ENCODE assay signal across 8 cellular contexts in the genomic region with DNA sequence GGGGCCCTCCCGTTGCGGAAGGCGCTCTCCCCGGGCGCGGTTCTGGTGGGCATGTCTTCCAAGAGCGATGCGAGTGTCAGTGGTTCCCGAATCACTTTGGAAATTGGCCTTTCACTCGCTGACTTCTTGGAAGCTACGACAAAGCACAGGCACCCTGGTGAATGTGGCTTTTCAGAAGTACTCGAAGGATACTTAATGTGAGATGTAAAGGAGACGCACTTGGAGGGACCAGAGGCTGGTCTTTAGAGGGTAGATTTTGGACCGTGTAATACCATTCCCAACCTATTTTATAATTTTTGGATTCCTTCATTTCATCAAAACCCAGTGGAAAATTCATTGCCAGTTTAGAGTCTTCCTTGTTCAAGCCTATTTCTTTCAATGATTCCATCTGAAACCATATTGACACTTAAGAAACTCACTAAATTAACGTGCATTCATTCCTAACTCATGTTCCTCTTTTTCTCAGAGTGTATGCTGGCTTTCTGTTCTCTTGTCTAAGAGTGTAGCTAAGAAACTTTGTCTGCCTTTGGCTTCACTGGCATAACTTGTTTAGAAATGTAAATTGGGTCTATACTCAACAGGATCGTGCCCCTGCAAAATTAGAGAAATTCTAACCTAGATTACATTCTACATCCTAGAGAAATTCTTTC. TPM values are rescaled to one million over a fixed set of nuclear protein-coding genes. Genes with fewer than 3 reads are reported as not detected.
A peak's percentile ranks its signal among the peaks of the same experiment; 100 is the strongest.
DNase-seq lines count a peak whose midpoint lies in the region; ATAC-seq and TF ChIP-seq lines count a peak whose summit lies in the region.

No MANE protein-coding gene starts in this region.

- POLR2A ChIA-PET in CD4-positive, alpha-beta memory T cell (lab: Charles Lee; ENCODE audit: partially characterized antibody), result no interaction called here

- whole genome bisulfite sequencing in heart right ventricle, 2 donors, result 9% methylated on average over 16 of the region's 16 CpGs

- H3K9me3 Mint-ChIP-seq in CD4-positive, alpha-beta memory T cell, result no peaks in the 10 kb centered on the region
- H3K9me3 Mint-ChIP-seq in activated T-cell treated with anti-CD3 and anti-CD28 coated beads, Interleukin-2, amount 50 U/mL, for 72 hours, result no peaks in the 10 kb centered on the region

- H3K27ac ChIP-seq in CD4-positive, alpha-beta memory T cell (ENCODE audit: low read depth, low read length), result peak overlapping the region; percentile 50
- peak overlapping the region; percentile 75 to 94 (median 88) for H3K27ac ChIP-seq in heart right ventricle

- no peak for TF ChIP-seq CTCF in heart right ventricle (IDR thresholded peaks at IDR 0.05)
- TF ChIP-seq CTCF in retinal pigment epithelial cell (conservative IDR thresholded peaks at IDR 0.05; ENCODE audit: low read depth, low read length), result no peak

- H3K4me3 ChIP-seq in CD4-positive, alpha-beta memory T cell (ENCODE audit: low read length in 2 of 2), result peak overlapping the region; percentile 36 to 75
- H3K4me3 ChIP-seq in heart right ventricle (peak overlapping the region; percentile 55 to 95 (median 76)), retinal pigment epithelial cell (ENCODE audit: low read length) (peak overlapping the region; percentile 77)

- no peaks in the 10 kb centered on the region for H3K27me3 ChIP-seq in CD4-positive, alpha-beta memory T cell (ENCODE audit: insufficient read depth, low read length)
- no peaks in the 10 kb centered on the region for H3K27me3 ChIP-seq in heart right ventricle

- peak in 2 of 5 donors; percentile 13 to 15 for DNase-seq in CD4-positive, alpha-beta memory T cell
- no peak for DNase-seq in activated T-cell treated with anti-CD3 and anti-CD28 coated beads, Interleukin-2, amount 50 U/mL, for 72 hours
- DNase-seq in heart right ventricle (no peak), retinal pigment epithelial cell (ENCODE audit: low read depth) (no peak), HK-2 (ENCODE audit: unreplicated experiment) (no peak), mesenteric fat pad (ENCODE audit: low spot score) (no peak)

- H3K4me3 Mint-ChIP-seq in CD4-positive, alpha-beta memory T cell, result peak overlapping the region; percentile 87 to 92 (median 90)
- H3K4me3 Mint-ChIP-seq in activated T-cell treated with anti-CD3 and anti-CD28 coated beads, Interleukin-2, amount 50 U/mL, for 72 hours, result peak overlapping the region; percentile 88 to 94

- H3K4me1 ChIP-seq in CD4-positive, alpha-beta memory T cell (ENCODE audit: insufficient read depth, low read length), result peaks cover 16% of the 10 kb centered on the region
- H3K4me1 ChIP-seq in heart right ventricle, result peaks cover 0 to 38% (median 12%) of the 10 kb centered on the region in 9 donors

- ATAC-seq in GM19438 (IDR thresholded peaks at IDR 0.05; ENCODE audit: low read depth, unreplicated experiment) (peak; percentile 36), HG03571 (IDR thresholded peaks at IDR 0.05; ENCODE audit: unreplicated experiment) (peak; percentile 17), heart right ventricle (peak in 7 of 8 donors; percentile 3 to 53 (median 32))
- peak in 1 of 2 donors; percentile 12 for ATAC-seq in activated T-cell treated with anti-CD3 and anti-CD28 coated beads, Interleukin-2, amount 50 U/mL, for 72 hours (replicated peaks in 1 of 2)

- CTCF ChIA-PET in CD4-positive, alpha-beta memory T cell (lab: Charles Lee; ENCODE audit: partially characterized antibody), result no interaction called here

- H3K36me3 Mint-ChIP-seq in CD4-positive, alpha-beta memory T cell, result peaks cover 0 to 10% of the 10 kb centered on the region in 2 donors
- H3K36me3 Mint-ChIP-seq in activated T-cell treated with anti-CD3 and anti-CD28 coated beads, Interleukin-2, amount 50 U/mL, for 72 hours (ENCODE audit: insufficient read depth in 2 of 2), result no peaks in the 10 kb centered on the region

- intact Hi-C loops in CD4-positive, alpha-beta memory T cell (cut with micrococcal nuclease), result loop anchor here (5.0 kb wide), 1 partner anchor 597 kb away; the partner anchor contains the start of gene KLHDC10
- intact Hi-C loops in heart right ventricle (cut with DNase I), result loop anchor here in 3 of 10 donors (5.0 kb wide), 2 partner anchors 102 to 462 kb away; partner anchors contain the start of genes SSMEM1 (in 1 of the 3) and TMEM209 (in 1 of the 3)

- H3K9me3 ChIP-seq in CD4-positive, alpha-beta memory T cell (ENCODE audit: control insufficient read depth in 1 of 2, low read length in 2 of 2), result no peaks in the 10 kb centered on the region
- H3K9me3 ChIP-seq in heart right ventricle, result no peaks in the 10 kb centered on the region

- peaks cover 2 to 3% of the 10 kb centered on the region in 2 donors for H3K27me3 Mint-ChIP-seq in CD4-positive, alpha-beta memory T cell
- H3K27me3 Mint-ChIP-seq in activated T-cell treated with anti-CD3 and anti-CD28 coated beads, Interleukin-2, amount 50 U/mL, for 72 hours (ENCODE audit: low read depth), result peaks cover 16% of the 10 kb centered on the region

- no peaks in the 10 kb centered on the region for H3K36me3 ChIP-seq in CD4-positive, alpha-beta memory T cell (ENCODE audit: insufficient read depth, low read length)
- peaks cover 0 to 17% (median 0%) of the 10 kb centered on the region in 9 donors for H3K36me3 ChIP-seq in heart right ventricle

- H3K27ac Mint-ChIP-seq in CD4-positive, alpha-beta memory T cell, result peak overlapping the region; percentile 73 to 91 (median 91)
- H3K27ac Mint-ChIP-seq in activated T-cell treated with anti-CD3 and anti-CD28 coated beads, Interleukin-2, amount 50 U/mL, for 72 hours, result peak overlapping the region; percentile 83

- H3K4me1 Mint-ChIP-seq in CD4-positive, alpha-beta memory T cell, result peaks cover 8 to 19% (median 15%) of the 10 kb centered on the region in 4 donors
- H3K4me1 Mint-ChIP-seq in activated T-cell treated with anti-CD3 and anti-CD28 coated beads, Interleukin-2, amount 50 U/mL, for 72 hours (ENCODE audit: low read depth), result peaks cover 26% of the 10 kb centered on the region

RNA-seq across cellular contexts. Expression of gene COPG2, which starts 0.6 kb away (rescaled TPM):
- 1 to 10 TPM; 7.6 to 8.2 TPM for total RNA-seq in CD4-positive, alpha-beta memory T cell
- polyA plus RNA-seq in CD4-positive, alpha-beta memory T cell, result 1 to 10 TPM in 1 of 2 donors, under 1 TPM in 1; 0.92 to 2.2 TPM
- 10 to 100 TPM; 27.5 to 27.8 TPM for total RNA-seq in activated T-cell treated with anti-CD3 and anti-CD28 coated beads, Interleukin-2, amount 50 U/mL, for 72 hours
- 10 to 100 TPM; 19.9 to 27.2 (median 23.3) TPM for total RNA-seq in heart right ventricle
- polyA plus RNA-seq in heart right ventricle, result 10 to 100 TPM in 1 of 2 donors, 1 to 10 TPM in 1; 5.3 to 11.3 TPM
- 25.9 TPM for total RNA-seq in mesenteric fat pad

RNA-seq across cellular contexts. Expression of gene TSGA13, which starts 17.2 kb away (rescaled TPM):
- total RNA-seq in CD4-positive, alpha-beta memory T cell, result not detected
- not detected for polyA plus RNA-seq in CD4-positive, alpha-beta memory T cell
- total RNA-seq in activated T-cell treated with anti-CD3 and anti-CD28 coated beads, Interleukin-2, amount 50 U/mL, for 72 hours, result not detected
- total RNA-seq in heart right ventricle (not detected), mesenteric fat pad (not detected)
- not detected for polyA plus RNA-seq in heart right ventricle
